8 cellular contexts compared by ENCODE assay signal in genomic region chr11:47917643-47918369, GRCh38.
A peak's percentile ranks its signal among the peaks of the same experiment; 100 is the strongest.
DNase-seq lines count a peak whose midpoint lies in the region; ATAC-seq and TF ChIP-seq lines count a peak whose summit lies in the region.

No MANE protein-coding gene starts in this region.

- peaks cover 0 to 25% (median 21%) of the 10 kb centered on the region in 5 donors for H3K4me1 ChIP-seq in subcutaneous abdominal adipose tissue (ENCODE audit: control insufficient read depth in 5 of 5, insufficient read depth in 5 of 5, low read length in 5 of 5)
- H3K4me1 ChIP-seq in effector memory CD4-positive, alpha-beta T cell (ENCODE audit: control insufficient read depth, insufficient read depth, low read length, poor library complexity, severe bottlenecking) = peaks cover 48% of the 10 kb centered on the region

- no peak overlapping the region for H3K4me3 ChIP-seq in BJ (ENCODE audit: low read depth, low read length)
- H3K4me3 ChIP-seq in brain microvascular endothelial cell (ENCODE audit: low read depth, low read length) = no peak overlapping the region
- H3K4me3 ChIP-seq in subcutaneous abdominal adipose tissue (ENCODE audit: low read depth in 1 of 5, low read length in 5 of 5) = peak overlapping the region; percentile 34 to 76 (median 39)
- no peak overlapping the region for H3K4me3 ChIP-seq in effector memory CD4-positive, alpha-beta T cell (ENCODE audit: insufficient read depth, low read depth, low read length, poor library complexity, severe bottlenecking)

- H3K27ac ChIP-seq in brain microvascular endothelial cell = peak overlapping the region; percentile 10
- H3K27ac ChIP-seq in subcutaneous abdominal adipose tissue (ENCODE audit: low read depth, low read length) = peak overlapping the region; percentile 54
- no peak overlapping the region for H3K27ac ChIP-seq in effector memory CD4-positive, alpha-beta T cell (ENCODE audit: insufficient read depth, low read length, poor library complexity, severe bottlenecking)

- ATAC-seq in HG02759 (IDR thresholded peaks at IDR 0.05; ENCODE audit: unreplicated experiment) = peak; percentile 39

- DNase-seq in BJ (ENCODE audit: low read depth) (peak; percentile 64), NCI-H446 treated with DMSO at 0.1 percent for 48 hours (lab: John Stamatoyannopoulos, UW) (peak; percentile 86), brain microvascular endothelial cell (peak; percentile 59), kidney tubule cell (ENCODE audit: low spot score) (peak; percentile 69), GOT3 (lab: John Stamatoyannopoulos, UW) (no peak)
- no peak for DNase-seq in effector memory CD4-positive, alpha-beta T cell

- no peaks in the 10 kb centered on the region for H3K9me3 ChIP-seq in subcutaneous abdominal adipose tissue (ENCODE audit: control insufficient read depth in 5 of 5, low read length in 5 of 5)
- H3K9me3 ChIP-seq in effector memory CD4-positive, alpha-beta T cell (ENCODE audit: control insufficient read depth, low read length) = no peaks in the 10 kb centered on the region

- H3K36me3 ChIP-seq in BJ (ENCODE audit: control insufficient read depth, insufficient read depth, low read length) (no peaks in the 10 kb centered on the region), brain microvascular endothelial cell (replicated peaks) (no peaks in the 10 kb centered on the region), subcutaneous abdominal adipose tissue (ENCODE audit: control insufficient read depth in 5 of 5, insufficient read depth in 5 of 5, low read length in 5 of 5) (no peaks in the 10 kb centered on the region)
- no peaks in the 10 kb centered on the region for H3K36me3 ChIP-seq in effector memory CD4-positive, alpha-beta T cell (ENCODE audit: control insufficient read depth, insufficient read depth, low read length)

- in situ Hi-C loops in brain microvascular endothelial cell (cut with HindIII; ENCODE audit: low pct_ligation_motif_present, low sequenced_read_pairs) = no loop called here

- peak overlapping the region in 2 of 5 donors; percentile 38 for H3K9ac ChIP-seq in subcutaneous abdominal adipose tissue (ENCODE audit: low read length in 5 of 5)

- no peak for TF ChIP-seq CTCF in BJ (IDR thresholded peaks at IDR 0.05; ENCODE audit: insufficient read depth, low read depth, low read length)
- no peak for TF ChIP-seq CTCF in brain microvascular endothelial cell (IDR thresholded peaks at IDR 0.05; ENCODE audit: low read depth, low read length, missing control alignments)

- H3K27me3 ChIP-seq in BJ (ENCODE audit: control insufficient read depth, insufficient read depth, low read length) (no peaks in the 10 kb centered on the region), brain microvascular endothelial cell (replicated peaks) (no peaks in the 10 kb centered on the region), subcutaneous abdominal adipose tissue (ENCODE audit: control insufficient read depth in 5 of 5, insufficient read depth in 4 of 5, low read length in 5 of 5) (no peaks in the 10 kb centered on the region)
- H3K27me3 ChIP-seq in effector memory CD4-positive, alpha-beta T cell (replicated peaks; ENCODE audit: control insufficient read depth, insufficient read depth, low read length, poor library complexity, severe bottlenecking) = no peaks in the 10 kb centered on the region

- CTCF ChIA-PET in BJ (lab: Yijun Ruan, JAX) = interaction anchor here (1.0 to 1.2 kb wide), 4 partner anchors 15 to 52 kb away, joined by 3 read pairs; no protein-coding TSS in a partner anchor

- POLR2A ChIA-PET in BJ (lab: Charles Lee) = interaction anchor here (0.7 kb wide), 1 partner anchor 53 kb away, joined by 3 read pairs; no protein-coding TSS in a partner anchor

Comparison
In these comparisons a context has a peak if more than half of its experiments do, and no peak if none do; other contexts are left out.
1. DNase-seq: peak in BJ (single experiment), NCI-H446 treated with DMSO at 0.1 percent for 48 hours (single experiment), brain microvascular endothelial cell (single experiment) and kidney tubule cell (single experiment); none in effector memory CD4-positive, alpha-beta T cell (0 of 3) and GOT3 (single experiment).
2. H3K4me3 ChIP-seq: peak in subcutaneous abdominal adipose tissue (5 of 5); none in BJ (single experiment), brain microvascular endothelial cell (single experiment) and effector memory CD4-positive, alpha-beta T cell (single experiment).